ENCODE assay signal across 11 cellular contexts in genomic region chr11:2381494-2382128, GRCh38. TPM values are rescaled to one million over a fixed set of nuclear protein-coding genes. Genes with fewer than 3 reads are reported as not detected.
A peak's percentile ranks its signal among the peaks of the same experiment; 100 is the strongest.
DNase-seq lines count a peak whose midpoint lies in the region; ATAC-seq, FAIRE-seq and TF ChIP-seq lines count a peak whose summit lies in the region.
"Had no signal": no experiment of that assay in that cellular context is flagged by ENCODE, and none has a peak within 500 bp of the region (broad histone marks: within the 10 kb centered on the region; RNA-seq: fewer than 3 reads in every experiment).

No MANE protein-coding gene starts in this region.

- intact Hi-C loops in adrenal gland (cut with DNase I) = no loop called here

- peaks cover 92% of the 10 kb centered on the region for H3K79me2 ChIP-seq in hepatocyte

- TF ChIP-seq CTCF in adrenal gland (IDR thresholded peaks at IDR 0.05) (no peak), right atrium auricular region (IDR thresholded peaks at IDR 0.05) (no peak), hepatocyte (IDR thresholded peaks at IDR 0.05; ENCODE audit: poor library complexity) (no peak)

- TF ChIP-seq POLR2A in GM12892 (IDR thresholded peaks at IDR 0.05; ENCODE audit: low read depth, low read length) (no peak), adrenal gland (IDR thresholded peaks at IDR 0.05) (no peak)

- H3K36me3 ChIP-seq in adrenal gland (replicated peaks in 1 of 2) (no peaks in the 10 kb centered on the region), right atrium auricular region (no peaks in the 10 kb centered on the region), hepatocyte (replicated peaks; ENCODE audit: insufficient read depth, low read depth) (no peaks in the 10 kb centered on the region)

- H3K4me1 ChIP-seq in adrenal gland (replicated peaks in 1 of 2) = peaks cover 11 to 71% of the 10 kb centered on the region in 2 donors
- peaks cover 0 to 88% of the 10 kb centered on the region in 2 donors for H3K4me1 ChIP-seq in right atrium auricular region
- no peaks in the 10 kb centered on the region for H3K4me1 ChIP-seq in hepatocyte (ENCODE audit: insufficient read depth)

- peaks cover 81% of the 10 kb centered on the region for H4K20me1 ChIP-seq in hepatocyte (ENCODE audit: insufficient read depth, poor library complexity, severe bottlenecking)

- H3K27ac ChIP-seq in adrenal gland (peak overlapping the region; percentile 48 to 99 (median 68)), right atrium auricular region (peak overlapping the region; percentile 100), skin epidermis (peak overlapping the region in 19 of 21 experiments; percentile 26 to 100 (median 94)), hepatocyte (no peak overlapping the region)
- H3K27ac ChIP-seq: foreskin keratinocyte, HL-60, VCaP had no signal

- H3K4me2 ChIP-seq in hepatocyte = no peak overlapping the region

- no peak for DNase-seq in GM12892 (ENCODE audit: insufficient read length)
- DNase-seq in adrenal gland = peak in 4 of 7 donors; percentile 23 to 58 (median 26)
- no peak for DNase-seq in right atrium auricular region (ENCODE audit: low spot score)
- no peak for DNase-seq in hepatocyte (ENCODE audit: low spot score)
- no peak for DNase-seq in iPS-NIHi7 (ENCODE audit: extremely low spot score)
- DNase-seq in NCI-H2196 treated with DMSO at 0.1 percent for 48 hours (lab: John Stamatoyannopoulos, UW; ENCODE audit: unreplicated experiment) = no peak
- DNase-seq: foreskin keratinocyte had no signal

- FAIRE-seq in GM12892 (lab: Jason Lieb, UNC) = peak; percentile 63

- WGBS in adrenal gland, 4 donors = 75 to 93% (median 86%) methylated on average over 5 to 11 of the region's 11 CpGs
- 94% methylated on average over 11 of the region's 11 CpGs for WGBS in hepatocyte (ENCODE audit: low lambda C conversion rate, missing lambda C conversion rate)

- ATAC-seq in GM18502 (IDR thresholded peaks at IDR 0.05; ENCODE audit: poor library complexity, unreplicated experiment) = no peak
- ATAC-seq: foreskin keratinocyte had no signal

- H3K9me2 ChIP-seq in hepatocyte (replicated peaks; ENCODE audit: insufficient read depth) = no peaks in the 10 kb centered on the region

- no peaks in the 10 kb centered on the region for H3K27me3 ChIP-seq in adrenal gland
- no peaks in the 10 kb centered on the region for H3K27me3 ChIP-seq in right atrium auricular region
- no peaks in the 10 kb centered on the region for H3K27me3 ChIP-seq in hepatocyte
- H3K27me3 ChIP-seq: foreskin keratinocyte had no signal

- H3K4me3 ChIP-seq in adrenal gland (no peak overlapping the region), right atrium auricular region (peak overlapping the region in 1 of 2 donors; percentile 100), skin epidermis (no peak overlapping the region), hepatocyte (no peak overlapping the region)

- no peaks in the 10 kb centered on the region for H3K9me3 ChIP-seq in adrenal gland (replicated peaks in 1 of 3)
- no peaks in the 10 kb centered on the region for H3K9me3 ChIP-seq in right atrium auricular region
- H3K9me3 ChIP-seq in hepatocyte (ENCODE audit: low read depth) = no peaks in the 10 kb centered on the region

- H2AFZ ChIP-seq in hepatocyte = no peak overlapping the region

RNA-seq across cellular contexts. Expression of gene CD81, which starts 4.5 kb away (rescaled TPM):
- 121 TPM for polyA plus RNA-seq in GM12892 (2012; ENCODE audit: missing spikeins)
- total RNA-seq in adrenal gland = 100 to 1,000 TPM; 193 to 444 (median 330) TPM
- polyA plus RNA-seq in adrenal gland = 100 to 1,000 TPM; 147 to 360 (median 190) TPM
- 100 to 1,000 TPM; 433 to 528 TPM for total RNA-seq in right atrium auricular region
- 216 and 233 TPM in 2 replicates for total RNA-seq in hepatocyte
- polyA plus RNA-seq in hepatocyte = 471 and 472 TPM in 2 replicates

RNA-seq across cellular contexts. Expression of gene TSSC4, which starts 18.9 kb away (rescaled TPM):
- 10.4 TPM for polyA plus RNA-seq in GM12892 (2012; ENCODE audit: missing spikeins)
- total RNA-seq in adrenal gland = 10 to 100 TPM; 28.7 to 53.6 (median 35.2) TPM
- 10 to 100 TPM in 2 of 3 donors, 1 to 10 TPM in 1; 3.4 to 94.6 (median 69.6) TPM for polyA plus RNA-seq in adrenal gland
- 10 to 100 TPM; 26.7 to 40.3 TPM for total RNA-seq in right atrium auricular region
- total RNA-seq in hepatocyte = 31.4 and 33.8 TPM in 2 replicates
- 68.5 and 85.4 TPM in 2 replicates for polyA plus RNA-seq in hepatocyte

Comparison
In these comparisons a context has a peak if more than half of its experiments do, and no peak if none do; other contexts are left out.
1. DNase-seq: peak in adrenal gland (4 of 7); none in GM12892 (single experiment), right atrium auricular region (single experiment), hepatocyte (single experiment), iPS-NIHi7 (single experiment) and NCI-H2196 treated with DMSO at 0.1 percent for 48 hours (single experiment).